ENCODE assay signal across 36 cellular contexts in the genomic region with DNA sequence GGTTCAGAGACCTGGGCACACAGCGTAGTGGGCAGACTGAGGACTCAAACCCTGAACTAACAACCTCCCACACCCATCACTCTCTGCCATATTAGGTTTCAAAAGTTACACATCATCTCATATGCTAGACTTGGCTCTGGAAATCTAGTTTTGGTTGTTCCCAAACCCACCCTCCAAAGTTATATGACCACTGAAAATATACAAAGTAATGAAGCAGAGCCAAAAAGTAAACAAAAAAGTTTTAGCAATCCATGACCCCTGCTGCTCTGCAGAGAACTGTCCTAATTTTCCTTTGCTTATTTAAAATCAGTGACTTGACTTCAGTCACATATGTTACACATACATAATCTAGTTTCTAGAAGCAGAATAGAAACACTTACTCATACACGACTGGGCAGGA.
"Had no signal": no experiment of that assay in that cellular context is flagged by ENCODE, and none has a peak within 500 bp of the region (broad histone marks: within the 10 kb centered on the region; RNA-seq: fewer than 3 reads in every experiment).

No MANE protein-coding gene starts in this region.

- H3K36me3 ChIP-seq: ascending aorta, cardiac muscle cell, Peyer's patch had no signal

- ATAC-seq: activated CD8-positive, alpha-beta memory T cell treated with anti-CD3 and anti-CD28 coated beads, Interleukin-2, amount 10 ng/mL, durations not matched to agents 7 days and 5 days; PC-3 had no signal

- H3K27ac ChIP-seq: ascending aorta, cardiac muscle cell, Peyer's patch, VCaP had no signal

- DNase-seq: activated B cell treated with CpG ODN at 0.5 μM for 24 hours; activated CD4-positive, alpha-beta memory T cell treated with anti-CD3 and anti-CD28 coated beads for 36 hours; activated CD4-positive, alpha-beta T cell treated with anti-CD3 and anti-CD28 coated beads for 4 hours; activated CD4-positive, alpha-beta T cell treated with anti-CD3 and anti-CD28 coated beads, Interleukin-2, amount 50 U/mL, for 1 hour; activated CD4-positive, CD25-positive, alpha-beta regulatory T cell treated with anti-CD3 and anti-CD28 coated beads, Interleukin-2, amount 50 U/mL, for 72 hours; activated CD8-positive, alpha-beta memory T cell treated with anti-CD3 and anti-CD28 coated beads for 24 hours; activated CD8-positive, alpha-beta memory T cell treated with anti-CD3 and anti-CD28 coated beads, Interleukin-2, amount 10 ng/mL, durations not matched to agents 7 days and 5 days; activated CD8-positive, alpha-beta memory T cell treated with anti-CD3 and anti-CD28 coated beads, Interleukin-2, amount 50 U/mL, for 48 hours; activated effector memory CD4-positive, alpha-beta T cell treated with Interleukin-2 at 50 U/mL for 16 hours; activated naive CD4-positive, alpha-beta T cell treated with anti-CD3 and anti-CD28 coated beads, Interleukin-2, amount 50 U/mL, for 16 hours; activated naive CD8-positive, alpha-beta T cell treated with anti-CD3 and anti-CD28 coated beads for 36 hours; activated T-cell treated with anti-CD3 and anti-CD28 coated beads, Interleukin-2, amount 50 U/mL, for 48 hours; amygdala; Kasumi-1; KG1; MM.1S; MV-4-11; NCI-H1092; NCI-H1436 treated with DMSO at 0.1 percent for 48 hours; NCI-H1694 treated with DMSO at 0.1 percent for 48 hours; NCI-H2029 treated with DMSO at 0.1 percent for 48 hours; NCI-H2107; NCI-H2171; NCI-H510A; NCI-H526; PC-3; Peyer's patch; RPMI8226; SIG-M5; SW 1271; T-helper 1 cell; T-helper 2 cell; T-helper 9 cell had no signal

- H3K27me3 ChIP-seq: ascending aorta, cardiac muscle cell, Peyer's patch had no signal

- H3K9me3 ChIP-seq: ascending aorta, Peyer's patch had no signal

- H3K4me3 ChIP-seq: ascending aorta, cardiac muscle cell, Peyer's patch had no signal

- H3K4me1 ChIP-seq: ascending aorta, Peyer's patch had no signal
